1 cellular context compared by ENCODE assay signal in genomic region chr15:68620721-68621528, GRCh38.
TF ChIP-seq lines count a peak whose summit lies in the region.

No MANE protein-coding gene starts in this region.

TF ChIP-seq in GM23338, 12 proteins besides CTCF, POLR2A, EP300 and RAD21 (continued from another document):
- TF ChIP-seq ZNF462 (CRISPR knock-in tag; IDR thresholded peaks at IDR 0.05) (no peak), ZNF114 (CRISPR knock-in tag; IDR thresholded peaks at IDR 0.05) (no peak), JUNB (IDR thresholded peaks at IDR 0.05; ENCODE audit: unreplicated experiment) (no peak)
TF ChIP-seq in GM23338: peak in this region for 0.
